2 cellular contexts compared by ENCODE assay signal in genomic region chr4:185259719-185260118, GRCh38.
TF ChIP-seq lines count a peak whose summit lies in the region.

No MANE protein-coding gene starts in this region.

TF ChIP-seq in WTC11, 78 proteins besides CTCF, POLR2A, EP300 and RAD21 (continued from another document):
- no peak for TF ChIP-seq STAT6 (CRISPR knock-in tag; conservative IDR thresholded peaks at IDR 0.05; ENCODE audit: low read depth)
- TF ChIP-seq OVOL2 (CRISPR knock-in tag; IDR thresholded peaks at IDR 0.05; ENCODE audit: borderline replicate concordance): no peak
- TF ChIP-seq TEAD4 (CRISPR knock-in tag; IDR thresholded peaks at IDR 0.05): no peak
- TF ChIP-seq CREM (CRISPR knock-in tag; IDR thresholded peaks at IDR 0.05): no peak
- no peak for TF ChIP-seq SOX15 (CRISPR knock-in tag; IDR thresholded peaks at IDR 0.05)
- no peak for TF ChIP-seq ZNF396 (CRISPR knock-in tag; IDR thresholded peaks at IDR 0.05; ENCODE audit: borderline replicate concordance)
- no peak for TF ChIP-seq ELF4 (CRISPR knock-in tag; IDR thresholded peaks at IDR 0.05; ENCODE audit: low read depth)
- TF ChIP-seq TCF7 (CRISPR knock-in tag; IDR thresholded peaks at IDR 0.05; ENCODE audit: low read depth): no peak
- TF ChIP-seq ZNF232 (CRISPR knock-in tag; IDR thresholded peaks at IDR 0.05): no peak
- no peak for TF ChIP-seq AFF4 (CRISPR knock-in tag; IDR thresholded peaks at IDR 0.05; ENCODE audit: borderline replicate concordance)
- no peak for TF ChIP-seq ATF2 (CRISPR knock-in tag; IDR thresholded peaks at IDR 0.05; ENCODE audit: borderline replicate concordance, low read depth)
- no peak for TF ChIP-seq GABPB1 (CRISPR knock-in tag; IDR thresholded peaks at IDR 0.05)
- TF ChIP-seq TEAD1 (CRISPR knock-in tag; IDR thresholded peaks at IDR 0.05): no peak

TF ChIP-seq in SK-N-SH treated with all-trans-retinoic acid at 6 μM for 48 hours, 23 proteins besides CTCF, POLR2A, EP300 and RAD21 (continued from another document):
- TF ChIP-seq PATZ1 (CRISPR knock-in tag; IDR thresholded peaks at IDR 0.05; ENCODE audit: borderline replicate concordance): no peak
